Comparison of ENCODE assay signal across 7 cellular contexts in the genomic region with DNA sequence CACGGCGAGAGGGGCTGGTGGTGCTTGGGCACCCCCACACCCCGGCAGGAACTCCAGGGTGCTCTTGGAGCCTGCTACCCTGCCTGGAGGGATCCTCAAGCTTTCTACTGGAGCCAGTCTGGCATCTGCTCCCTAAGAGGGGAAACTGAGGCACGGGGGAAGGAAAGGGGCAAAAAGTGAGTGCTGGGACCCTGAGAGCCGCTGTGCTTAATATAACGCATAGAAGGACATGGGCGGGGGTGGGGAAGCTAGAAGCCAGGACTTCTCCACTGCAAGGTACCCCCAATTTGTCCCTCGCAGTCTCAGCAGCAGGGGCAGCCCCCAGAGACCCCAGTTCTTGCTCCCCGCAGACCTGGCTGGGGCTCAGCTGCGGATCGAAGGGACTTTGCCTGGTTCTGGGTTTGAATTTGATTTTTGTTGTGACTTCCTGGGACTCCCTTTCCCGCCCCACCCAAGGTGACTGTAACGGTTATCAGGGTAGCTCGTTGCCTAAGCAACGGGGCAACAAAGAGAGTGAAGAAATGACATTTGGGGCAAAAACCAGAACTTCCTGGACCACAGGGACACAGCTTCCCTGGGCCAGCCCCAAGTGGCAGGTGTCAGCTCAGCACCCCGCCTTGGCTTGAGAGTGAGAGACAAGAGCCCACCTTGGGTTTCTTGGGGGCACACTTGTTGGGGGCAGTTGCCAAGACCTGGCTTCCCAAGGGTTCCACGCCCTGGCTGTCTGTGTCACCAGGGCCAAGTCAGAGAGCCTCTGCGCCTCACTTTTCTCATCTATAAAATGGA. TPM values are rescaled to one million over a fixed set of nuclear protein-coding genes. Genes with fewer than 3 reads are reported as not detected.
DNase-seq lines count a peak whose midpoint lies in the region; ATAC-seq and TF ChIP-seq lines count a peak whose summit lies in the region.

No MANE protein-coding gene starts in this region.

- H3K9me3 Mint-ChIP-seq in stimulated activated naive B cell treated with anti-CD40 and anti-IgM and Interleukin-4, amounts not matched to agents 10 μg/mL and 1 μg/mL and 100 μg/mL, for 72 hours: no peaks in the 10 kb centered on the region

- RAD21 ChIA-PET in HCT116 (lab: Charles Lee; ENCODE audit: low non-redundant PET in 1 of 2, low total read pairs in 2 of 2, uncharacterized antibody in 2 of 2, unreplicated experiment in 2 of 2): interaction anchor here (0.8 to 1.2 kb wide), 2 partner anchors 24 to 34 kb away, joined by 3 read pairs; no protein-coding TSS in a partner anchor

- DNase-seq in HCT116 (ENCODE audit: low read depth, low spot score) (no peak), T-helper 1 cell (peak; percentile 59 to 88 (median 72)), astrocyte of the spinal cord (ENCODE audit: low read depth, low spot score) (peak; percentile 17), left lobe of liver (ENCODE audit: low spot score) (no peak), NCI-H1048 (lab: John Stamatoyannopoulos, UW) (no peak), NCI-H1930 (lab: John Stamatoyannopoulos, UW) (no peak)
- DNase-seq in stimulated activated naive B cell treated with anti-CD40 and anti-IgM and Interleukin-4, amounts not matched to agents 10 μg/mL and 1 μg/mL and 100 μg/mL, for 72 hours: peak; percentile 62

- intact Hi-C loops in HCT116 (cut with micrococcal nuclease): no loop called here

- CTCF ChIA-PET in HCT116 (lab: Charles Lee): interaction anchor here (0.9 to 2.0 kb wide), 5 partner anchors 20 to 395 kb away, joined by 3 to 9 read pairs (median 4); no protein-coding TSS in a partner anchor

- H3K4me3 Mint-ChIP-seq in stimulated activated naive B cell treated with anti-CD40 and anti-IgM and Interleukin-4, amounts not matched to agents 10 μg/mL and 1 μg/mL and 100 μg/mL, for 72 hours: peak overlapping the region; percentile 77 to 96

- in situ Hi-C loops in astrocyte of the spinal cord (cut with HindIII; ENCODE audit: low sequenced_read_pairs): no loop called here

- H3K4me1 Mint-ChIP-seq in stimulated activated naive B cell treated with anti-CD40 and anti-IgM and Interleukin-4, amounts not matched to agents 10 μg/mL and 1 μg/mL and 100 μg/mL, for 72 hours: peaks cover 39 to 73% of the 10 kb centered on the region in 2 donors

- TF ChIP-seq CTCF in HCT116 (IDR thresholded peaks at IDR 0.05 in 2 of 3, conservative IDR thresholded peaks at IDR 0.05 in 1 of 3; ENCODE audit: borderline replicate concordance in 1 of 3, insufficient read depth in 1 of 3, low read depth in 2 of 3, low read length in 2 of 3): 0 out of 6 replicates have a peak, but pooled peaks of 1 of the 3 experiments have one; percentile 6
- no peak for TF ChIP-seq CTCF in astrocyte of the spinal cord (IDR thresholded peaks at IDR 0.05; ENCODE audit: low read depth, low read length)

- TF ChIP-seq RAD21 in HCT116 (IDR thresholded peaks at IDR 0.05; ENCODE audit: low read depth): no peak

- TSS peak; percentile 89 for BruUV-seq in HCT116 (replicated peaks; lab: Mats Ljungman, UMichigan)

- H4K20me1 ChIP-seq in HCT116 (ENCODE audit: insufficient read depth): no peaks in the 10 kb centered on the region

- no peaks in the 10 kb centered on the region for H3K9me3 ChIP-seq in HCT116 (ENCODE audit: control insufficient read depth in 1 of 2, insufficient read depth in 1 of 2, low read depth in 1 of 2, low read length in 2 of 2)

- no peak for TF ChIP-seq POLR2A in HCT116 (IDR thresholded peaks at IDR 0.05; ENCODE audit: borderline replicate concordance, extremely low read depth, insufficient read depth, insufficient read length)

- H3K4me2 ChIP-seq in HCT116 (ENCODE audit: low read length): peak overlapping the region; percentile 92

- H2AFZ ChIP-seq in HCT116 (ENCODE audit: low read depth, low read length, poor library complexity, severe bottlenecking): no peak overlapping the region

- POLR2A ChIA-PET in HCT116 (lab: Charles Lee): interaction anchor here (0.7 to 4.3 kb wide), 6 partner anchors 15 to 395 kb away, joined by 3 to 33 read pairs (median 10); a partner anchor contains a TSS

- H3K4me3 ChIP-seq in HCT116 (replicated peaks in 1 of 2; ENCODE audit: low read depth in 1 of 2, low read length in 2 of 2): peak overlapping the region; percentile 77 to 96
- peak overlapping the region; percentile 54 for H3K4me3 ChIP-seq in astrocyte of the spinal cord (ENCODE audit: low read depth, low read length)

- H3K4me1 ChIP-seq in HCT116 (ENCODE audit: control insufficient read depth in 1 of 2, insufficient read depth in 2 of 2, low read length in 2 of 2): peaks cover 50 to 70% of the 10 kb centered on the region in 2 experiments

- no peaks in the 10 kb centered on the region for H3K27me3 ChIP-seq in HCT116 (ENCODE audit: insufficient read depth, low read length)

- H3K9ac ChIP-seq in HCT116 (ENCODE audit: low read length): peak overlapping the region; percentile 83

- H3K36me3 Mint-ChIP-seq in stimulated activated naive B cell treated with anti-CD40 and anti-IgM and Interleukin-4, amounts not matched to agents 10 μg/mL and 1 μg/mL and 100 μg/mL, for 72 hours: peaks cover 0 to 14% of the 10 kb centered on the region in 2 donors

- H3K27ac ChIP-seq in HCT116 (ENCODE audit: low read depth, low read length): peak overlapping the region; percentile 97

- H3K27me3 Mint-ChIP-seq in stimulated activated naive B cell treated with anti-CD40 and anti-IgM and Interleukin-4, amounts not matched to agents 10 μg/mL and 1 μg/mL and 100 μg/mL, for 72 hours: no peaks in the 10 kb centered on the region

- peaks cover 52% of the 10 kb centered on the region for H3K79me2 ChIP-seq in HCT116 (ENCODE audit: insufficient read depth, low read length)

- H3K36me3 ChIP-seq in HCT116 (ENCODE audit: control insufficient read depth in 1 of 2, insufficient read depth in 2 of 2, low read length in 2 of 2): no peaks in the 10 kb centered on the region; a peak in 1 of 4 replicates

- no peaks in the 10 kb centered on the region for H3K9me2 ChIP-seq in HCT116 (ENCODE audit: insufficient read depth)

- ATAC-seq in HCT116: peak; percentile 7; the same call in 1 of the 2 replicates
- ATAC-seq in left lobe of liver: peak; percentile 12
- peak; percentile 24 to 36 for ATAC-seq in stimulated activated naive B cell treated with anti-CD40 and anti-IgM and Interleukin-4, amounts not matched to agents 10 μg/mL and 1 μg/mL and 100 μg/mL, for 72 hours (replicated peaks)

- H3K27ac Mint-ChIP-seq in stimulated activated naive B cell treated with anti-CD40 and anti-IgM and Interleukin-4, amounts not matched to agents 10 μg/mL and 1 μg/mL and 100 μg/mL, for 72 hours: peak overlapping the region; percentile 98

TF ChIP-seq in HCT116, 20 proteins besides CTCF, POLR2A, EP300 and RAD21:
- TF ChIP-seq, protein P1, sequence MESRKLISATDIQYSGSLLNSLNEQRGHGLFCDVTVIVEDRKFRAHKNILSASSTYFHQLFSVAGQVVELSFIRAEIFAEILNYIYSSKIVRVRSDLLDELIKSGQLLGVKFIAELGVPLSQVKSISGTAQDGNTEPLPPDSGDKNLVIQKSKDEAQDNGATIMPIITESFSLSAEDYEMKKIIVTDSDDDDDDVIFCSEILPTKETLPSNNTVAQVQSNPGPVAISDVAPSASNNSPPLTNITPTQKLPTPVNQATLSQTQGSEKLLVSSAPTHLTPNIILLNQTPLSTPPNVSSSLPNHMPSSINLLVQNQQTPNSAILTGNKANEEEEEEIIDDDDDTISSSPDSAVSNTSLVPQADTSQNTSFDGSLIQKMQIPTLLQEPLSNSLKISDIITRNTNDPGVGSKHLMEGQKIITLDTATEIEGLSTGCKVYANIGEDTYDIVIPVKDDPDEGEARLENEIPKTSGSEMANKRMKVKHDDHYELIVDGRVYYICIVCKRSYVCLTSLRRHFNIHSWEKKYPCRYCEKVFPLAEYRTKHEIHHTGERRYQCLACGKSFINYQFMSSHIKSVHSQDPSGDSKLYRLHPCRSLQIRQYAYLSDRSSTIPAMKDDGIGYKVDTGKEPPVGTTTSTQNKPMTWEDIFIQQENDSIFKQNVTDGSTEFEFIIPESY (IDR thresholded peaks at IDR 0.05; ENCODE audit: extremely low read depth, insufficient replicate concordance, low read length): no peak
- TF ChIP-seq ZFX (IDR thresholded peaks at IDR 0.05): 0 out of 2 replicates have a peak, but pooled peaks have one; percentile 26

RNA-seq across cellular contexts. Expression of a gene that starts 0.6 kb away (rescaled TPM):
- 98.1 TPM for total RNA-seq in HCT116 (2021; ENCODE audit: unreplicated experiment)
- 127 and 132 TPM in 2 replicates for polyA plus RNA-seq in HCT116 (2012)
- 11.7 TPM for total RNA-seq in left lobe of liver

RNA-seq across cellular contexts. Expression of a gene that starts 37.3 kb away (rescaled TPM):
- 152 TPM for total RNA-seq in HCT116 (2021; ENCODE audit: unreplicated experiment)
- 164 and 169 TPM in 2 replicates for polyA plus RNA-seq in HCT116 (2012)
- 18.0 TPM for total RNA-seq in left lobe of liver

RNA-seq across cellular contexts. Expression of a gene that starts 51.2 kb away (rescaled TPM):
- total RNA-seq in HCT116 (2021; ENCODE audit: unreplicated experiment) (248 TPM), left lobe of liver (32.4 TPM)
- 238 and 241 TPM in 2 replicates for polyA plus RNA-seq in HCT116 (2012)

Comparison
In these comparisons a context has a peak if more than half of its experiments do, and no peak if none do; other contexts are left out.
1. DNase-seq: peak in T-helper 1 cell (5 of 5), astrocyte of the spinal cord (single experiment) and stimulated activated naive B cell treated with anti-CD40 and anti-IgM and Interleukin-4, amounts not matched to agents 10 μg/mL and 1 μg/mL and 100 μg/mL, for 72 hours (single experiment); none in HCT116 (single experiment), left lobe of liver (single experiment), NCI-H1048 (single experiment) and NCI-H1930 (0 of 2).
2. Peak in every context shown above with its lines, with median percentiles within 50 percentile points of each other: ATAC-seq.